10 cellular contexts compared by ENCODE assay signal in the genomic region with DNA sequence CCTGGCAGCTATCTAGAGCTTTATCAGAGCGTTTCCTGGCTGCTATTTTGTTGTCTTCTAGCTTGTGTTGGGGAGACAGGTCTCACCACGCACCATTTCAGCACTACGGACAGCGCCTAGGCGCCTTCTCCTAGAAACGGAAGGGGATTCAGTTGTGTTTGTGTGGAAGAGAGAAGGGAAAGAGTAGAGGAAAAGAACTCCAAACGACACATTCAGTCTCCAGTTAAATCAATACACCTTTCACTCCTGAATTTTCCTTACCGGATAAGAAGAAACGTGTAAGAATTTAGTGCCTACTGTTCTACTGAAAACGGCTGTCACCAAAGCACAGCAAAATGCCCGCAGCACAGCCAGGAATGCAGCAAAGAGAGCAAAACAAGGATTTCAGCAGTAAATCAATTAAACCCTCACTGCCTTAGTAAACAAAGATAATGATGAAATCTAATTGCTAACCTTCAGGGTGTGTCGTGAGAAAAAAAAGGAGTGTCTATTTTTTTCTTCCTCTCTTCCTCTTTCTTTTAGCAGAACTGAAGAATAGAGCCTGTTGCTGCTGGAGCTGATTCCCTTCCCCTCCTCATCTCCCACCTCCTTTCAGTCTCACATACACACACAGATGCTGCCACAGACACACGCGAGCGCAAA. TPM values are rescaled to one million over a fixed set of nuclear protein-coding genes. Genes with fewer than 3 reads are reported as not detected.
DNase-seq lines count a peak whose midpoint lies in the region; ATAC-seq and TF ChIP-seq lines count a peak whose summit lies in the region.
"Had no signal": no experiment of that assay in that cellular context is flagged by ENCODE, and none has a peak within 500 bp of the region (broad histone marks: within the 10 kb centered on the region; RNA-seq: fewer than 3 reads in every experiment).

No MANE protein-coding gene starts in this region.

- in situ Hi-C loops in astrocyte of the spinal cord (cut with HindIII; ENCODE audit: low sequenced_read_pairs): no loop called here

- H3K9me3 ChIP-seq in iPS-18a (ENCODE audit: control insufficient read depth, low read depth, low read length): no peaks in the 10 kb centered on the region
- H3K9me3 ChIP-seq: BLaER1 treated with 17β-estradiol and CSF1 and Interleukin-3, amounts not matched to agents 10 nM and 100 nM; upper lobe of left lung had no signal

- H3K36me3 ChIP-seq in iPS-18a (ENCODE audit: control insufficient read depth, low read depth, low read length): no peaks in the 10 kb centered on the region
- H3K36me3 ChIP-seq: BLaER1 treated with 17β-estradiol and CSF1 and Interleukin-3, amounts not matched to agents 10 nM and 100 nM; upper lobe of left lung had no signal

- peak; percentile 18 for DNase-seq in NCI-H2227 treated with DMSO at 0.1 percent for 48 hours (lab: John Stamatoyannopoulos, UW)
- no peak for DNase-seq in NCI-H2227 (lab: John Stamatoyannopoulos, UW; ENCODE audit: unreplicated experiment)
- peak; percentile 82 for DNase-seq in astrocyte of the spinal cord (ENCODE audit: low read depth, low spot score)
- peak; percentile 29 for DNase-seq in skeletal muscle cell (ENCODE audit: low read depth)

- TF ChIP-seq CTCF in astrocyte of the spinal cord (IDR thresholded peaks at IDR 0.05; ENCODE audit: low read depth, low read length): no peak

- ATAC-seq in HG03378 (IDR thresholded peaks at IDR 0.05; ENCODE audit: unreplicated experiment) (no peak), GM18861 (IDR thresholded peaks at IDR 0.05; ENCODE audit: unreplicated experiment) (no peak)

- H3K27me3 ChIP-seq in iPS-18a (ENCODE audit: control insufficient read depth, insufficient read depth, low read length): peaks cover 22% of the 10 kb centered on the region
- H3K27me3 ChIP-seq: BLaER1 treated with 17β-estradiol and CSF1 and Interleukin-3, amounts not matched to agents 10 nM and 100 nM; upper lobe of left lung had no signal

- H3K4me3 ChIP-seq in astrocyte of the spinal cord (ENCODE audit: low read depth, low read length) (peak overlapping the region; percentile 14), iPS-18a (ENCODE audit: low read length) (peak overlapping the region; percentile 64), skeletal muscle cell (ENCODE audit: low read depth, low read length) (peak overlapping the region; percentile 35)
- H3K4me3 ChIP-seq: BLaER1 treated with 17β-estradiol and CSF1 and Interleukin-3, amounts not matched to agents 10 nM and 100 nM; upper lobe of left lung had no signal

- no peak overlapping the region for H3K9ac ChIP-seq in iPS-18a (ENCODE audit: low read length)
- H3K9ac ChIP-seq: BLaER1 treated with 17β-estradiol and CSF1 and Interleukin-3, amounts not matched to agents 10 nM and 100 nM had no signal

- H3K4me1 ChIP-seq in iPS-18a (ENCODE audit: control insufficient read depth, low read depth, low read length): peaks cover 8% of the 10 kb centered on the region
- H3K4me1 ChIP-seq: BLaER1 treated with 17β-estradiol and CSF1 and Interleukin-3, amounts not matched to agents 10 nM and 100 nM; upper lobe of left lung had no signal

- H3K27ac ChIP-seq in iPS-18a (ENCODE audit: low read length): no peak overlapping the region
- H3K27ac ChIP-seq: BLaER1 treated with 17β-estradiol and CSF1 and Interleukin-3, amounts not matched to agents 10 nM and 100 nM; upper lobe of left lung had no signal

TF ChIP-seq in PFSK-1, 5 proteins besides CTCF, POLR2A, EP300 and RAD21:
- TF ChIP-seq FOXP2 (optimal IDR thresholded peaks at IDR 0.05; ENCODE audit: borderline replicate concordance, extremely low read depth, extremely low read length, insufficient read depth): no peak
- TF ChIP-seq, protein P1, sequence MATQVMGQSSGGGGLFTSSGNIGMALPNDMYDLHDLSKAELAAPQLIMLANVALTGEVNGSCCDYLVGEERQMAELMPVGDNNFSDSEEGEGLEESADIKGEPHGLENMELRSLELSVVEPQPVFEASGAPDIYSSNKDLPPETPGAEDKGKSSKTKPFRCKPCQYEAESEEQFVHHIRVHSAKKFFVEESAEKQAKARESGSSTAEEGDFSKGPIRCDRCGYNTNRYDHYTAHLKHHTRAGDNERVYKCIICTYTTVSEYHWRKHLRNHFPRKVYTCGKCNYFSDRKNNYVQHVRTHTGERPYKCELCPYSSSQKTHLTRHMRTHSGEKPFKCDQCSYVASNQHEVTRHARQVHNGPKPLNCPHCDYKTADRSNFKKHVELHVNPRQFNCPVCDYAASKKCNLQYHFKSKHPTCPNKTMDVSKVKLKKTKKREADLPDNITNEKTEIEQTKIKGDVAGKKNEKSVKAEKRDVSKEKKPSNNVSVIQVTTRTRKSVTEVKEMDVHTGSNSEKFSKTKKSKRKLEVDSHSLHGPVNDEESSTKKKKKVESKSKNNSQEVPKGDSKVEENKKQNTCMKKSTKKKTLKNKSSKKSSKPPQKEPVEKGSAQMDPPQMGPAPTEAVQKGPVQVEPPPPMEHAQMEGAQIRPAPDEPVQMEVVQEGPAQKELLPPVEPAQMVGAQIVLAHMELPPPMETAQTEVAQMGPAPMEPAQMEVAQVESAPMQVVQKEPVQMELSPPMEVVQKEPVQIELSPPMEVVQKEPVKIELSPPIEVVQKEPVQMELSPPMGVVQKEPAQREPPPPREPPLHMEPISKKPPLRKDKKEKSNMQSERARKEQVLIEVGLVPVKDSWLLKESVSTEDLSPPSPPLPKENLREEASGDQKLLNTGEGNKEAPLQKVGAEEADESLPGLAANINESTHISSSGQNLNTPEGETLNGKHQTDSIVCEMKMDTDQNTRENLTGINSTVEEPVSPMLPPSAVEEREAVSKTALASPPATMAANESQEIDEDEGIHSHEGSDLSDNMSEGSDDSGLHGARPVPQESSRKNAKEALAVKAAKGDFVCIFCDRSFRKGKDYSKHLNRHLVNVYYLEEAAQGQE (IDR thresholded peaks at IDR 0.05; ENCODE audit: insufficient read depth in 1 of 2, low read depth in 2 of 2, low read length in 2 of 2): peak; percentile 97 to 99
- TF ChIP-seq POLR2AphosphoS5 (IDR thresholded peaks at IDR 0.05; ENCODE audit: low read depth, low read length): no peak
- TF ChIP-seq TAF1 (IDR thresholded peaks at IDR 0.05; ENCODE audit: borderline replicate concordance, insufficient read depth, low read length): no peak
- TF ChIP-seq SIN3A (IDR thresholded peaks at IDR 0.05; ENCODE audit: borderline replicate concordance, insufficient read depth, low read length): no peak

RNA-seq across cellular contexts. Expression of a gene that starts 0.4 kb away (rescaled TPM):
- not detected for polyA plus RNA-seq in PFSK-1 (2012; ENCODE audit: insufficient read length, low read depth)

RNA-seq across cellular contexts. Expression of a gene that starts 13.0 kb away (rescaled TPM):
- 20.6 TPM for polyA plus RNA-seq in PFSK-1 (2012; ENCODE audit: insufficient read length, low read depth)

RNA-seq across cellular contexts. Expression of a gene that starts 15.0 kb away (rescaled TPM):
- polyA plus RNA-seq in PFSK-1 (2012; ENCODE audit: insufficient read length, low read depth): not detected

Comparison
In these comparisons a context has a peak if more than half of its experiments do, and no peak if none do; other contexts are left out.
1. H3K4me3 ChIP-seq: peak in every context shown above with its lines; median percentile 64 in iPS-18a; 35 in skeletal muscle cell; 14 in astrocyte of the spinal cord.